ENCODE assay signal across 1 cellular context in genomic region chr2:132267811-132268532, GRCh38.
A peak's percentile ranks its signal among the peaks of the same experiment; 100 is the strongest.
TF ChIP-seq lines count a peak whose summit lies in the region.

No MANE protein-coding gene starts in this region.

TF ChIP-seq in H1, 55 proteins besides CTCF, POLR2A, EP300 and RAD21:
- TF ChIP-seq RBBP5 (IDR thresholded peaks at IDR 0.05; ENCODE audit: borderline replicate concordance, low read depth, low read length) = peak; percentile 86; the same call in 1 of the 2 replicates
- TF ChIP-seq ASH2L (IDR thresholded peaks at IDR 0.05; ENCODE audit: low read length) = peak; percentile 98
- TF ChIP-seq TAF1 (IDR thresholded peaks at IDR 0.05; ENCODE audit: low read depth, low read length) = 0 out of 2 replicates have a peak, but pooled peaks have one; percentile 40
TF ChIP-seq in H1: peak in this region for 3; not testable (repeated sequence) for 52.
